Comparison of ENCODE assay signal across 8 cellular contexts in genomic region chr16:88769617-88770458, GRCh38. TPM values are rescaled to one million over a fixed set of nuclear protein-coding genes. Genes with fewer than 3 reads are reported as not detected.
DNase-seq lines count a peak whose midpoint lies in the region; ATAC-seq, FAIRE-seq and TF ChIP-seq lines count a peak whose summit lies in the region.

No MANE protein-coding gene starts in this region.

- peak overlapping the region; percentile 56 for H3K4me3 Mint-ChIP-seq in Calu3 (ENCODE audit: low read depth, unreplicated experiment)

- H3K27ac Mint-ChIP-seq in Calu3 (ENCODE audit: unreplicated experiment) = peak overlapping the region; percentile 50

- H3K9ac ChIP-seq in kidney (ENCODE audit: low read length in 2 of 2) = peak overlapping the region; percentile 32 to 65

- H3K9me3 Mint-ChIP-seq in Calu3 (ENCODE audit: low read depth, unreplicated experiment) = no peaks in the 10 kb centered on the region

- DNase-seq in Calu3 (no peak), HEK293T (ENCODE audit: extremely low spot score) (peak; percentile 83), kidney (no peak), ureter (ENCODE audit: low spot score) (peak; percentile 67), COLO829 (ENCODE audit: low spot score) (no peak)
- peak; percentile 28 to 41 for DNase-seq in activated CD4-positive, alpha-beta T cell treated with anti-CD3 and anti-CD28 coated beads, Interleukin-2, amount 50 U/mL, for 48 hours

- no peak for FAIRE-seq in kidney (lab: Jason Lieb, UNC)

- no peaks in the 10 kb centered on the region for H3K9me3 ChIP-seq in kidney (ENCODE audit: control insufficient read depth in 1 of 2, low read length in 2 of 2)

- POLR2A ChIA-PET in HEK293T (lab: Yijun Ruan, JAX) = interaction anchor here (0.9 to 4.4 kb wide), 5 partner anchors 13 to 41 kb away, joined by 3 to 30 read pairs (median 3); no protein-coding TSS in a partner anchor

- peaks cover 71% of the 10 kb centered on the region for H3K4me1 Mint-ChIP-seq in Calu3 (ENCODE audit: low read depth, unreplicated experiment)

- peak overlapping the region; percentile 92 to 95 for H3K27ac ChIP-seq in kidney (ENCODE audit: low read depth in 2 of 2, low read length in 2 of 2)

- no peak for ATAC-seq in GM21423 (IDR thresholded peaks at IDR 0.05; ENCODE audit: unreplicated experiment)
- no peak for ATAC-seq in GM21390 (IDR thresholded peaks at IDR 0.05; ENCODE audit: unreplicated experiment)

- peaks cover 25 to 65% of the 10 kb centered on the region in 2 donors for H3K4me1 ChIP-seq in kidney (ENCODE audit: control insufficient read depth in 1 of 2, insufficient read depth in 1 of 2, low read depth in 1 of 2, low read length in 2 of 2)

- no TSS peak for BruUV-seq in Calu3 (replicated peaks; lab: Mats Ljungman, UMichigan)

- intact Hi-C loops in Calu3 (cut with micrococcal nuclease; ENCODE audit: unreplicated experiment) (no loop called here), kidney (cut with DNase I) (no loop called here)

- H3K36me3 ChIP-seq in kidney (ENCODE audit: control insufficient read depth in 1 of 2, insufficient read depth in 2 of 2, low read length in 2 of 2) = no peaks in the 10 kb centered on the region

- H3K36me3 Mint-ChIP-seq in Calu3 (ENCODE audit: insufficient read depth, unreplicated experiment) = peaks cover 53% of the 10 kb centered on the region

- H3K4me3 ChIP-seq in kidney (ENCODE audit: low read length in 2 of 2) = peak overlapping the region in 1 of 2 donors; percentile 46

- TF ChIP-seq CTCF in Calu3 (IDR thresholded peaks at IDR 0.05; ENCODE audit: unreplicated experiment) = no peak
- no peak for TF ChIP-seq CTCF in kidney (IDR thresholded peaks at IDR 0.05; ENCODE audit: borderline replicate concordance, extremely low read depth, insufficient read depth)

- H3K27me3 Mint-ChIP-seq in Calu3 (ENCODE audit: unreplicated experiment) = no peaks in the 10 kb centered on the region

- CTCF ChIA-PET in Calu3 (lab: Charles Lee) = interaction anchor here (0.5 to 1.5 kb wide), 6 partner anchors 9 to 331 kb away, joined by 3 to 10 read pairs (median 5); no protein-coding TSS in a partner anchor
- CTCF ChIA-PET in HEK293T (lab: Yijun Ruan, JAX) = interaction anchor here (2.1 kb wide), 1 partner anchor 32 kb away, joined by 10 read pairs; no protein-coding TSS in a partner anchor

TF ChIP-seq in HEK293T, 16 proteins besides CTCF, POLR2A, EP300 and RAD21:
- TF ChIP-seq FOXK2 (IDR thresholded peaks at IDR 0.05) = no peak
- no peak for TF ChIP-seq LEF1 (IDR thresholded peaks at IDR 0.05; ENCODE audit: borderline replicate concordance)
- TF ChIP-seq L3MBTL2 (conservative IDR thresholded peaks at IDR 0.05) = no peak
- TF ChIP-seq FOXA1 (IDR thresholded peaks at IDR 0.05) = no peak
- TF ChIP-seq, protein P1, sequence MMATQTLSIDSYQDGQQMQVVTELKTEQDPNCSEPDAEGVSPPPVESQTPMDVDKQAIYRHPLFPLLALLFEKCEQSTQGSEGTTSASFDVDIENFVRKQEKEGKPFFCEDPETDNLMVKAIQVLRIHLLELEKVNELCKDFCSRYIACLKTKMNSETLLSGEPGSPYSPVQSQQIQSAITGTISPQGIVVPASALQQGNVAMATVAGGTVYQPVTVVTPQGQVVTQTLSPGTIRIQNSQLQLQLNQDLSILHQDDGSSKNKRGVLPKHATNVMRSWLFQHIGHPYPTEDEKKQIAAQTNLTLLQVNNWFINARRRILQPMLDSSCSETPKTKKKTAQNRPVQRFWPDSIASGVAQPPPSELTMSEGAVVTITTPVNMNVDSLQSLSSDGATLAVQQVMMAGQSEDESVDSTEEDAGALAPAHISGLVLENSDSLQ (IDR thresholded peaks at IDR 0.05) = no peak
- TF ChIP-seq HDGF (IDR thresholded peaks at IDR 0.05; ENCODE audit: borderline replicate concordance) = no peak
- no peak for TF ChIP-seq TARDBP (IDR thresholded peaks at IDR 0.05)
- no peak for TF ChIP-seq FOXM1 (IDR thresholded peaks at IDR 0.05; ENCODE audit: borderline replicate concordance)
- no peak for TF ChIP-seq NFRKB (IDR thresholded peaks at IDR 0.05)
- TF ChIP-seq ARNT (IDR thresholded peaks at IDR 0.05) = no peak
- no peak for TF ChIP-seq SUZ12 (IDR thresholded peaks at IDR 0.05)
- no peak for TF ChIP-seq BHLHE40 (IDR thresholded peaks at IDR 0.05; ENCODE audit: borderline replicate concordance)
- TF ChIP-seq SP1 (IDR thresholded peaks at IDR 0.05) = no peak
- no peak for TF ChIP-seq ELF4 (IDR thresholded peaks at IDR 0.05)
- TF ChIP-seq CTBP1 (IDR thresholded peaks at IDR 0.05; ENCODE audit: borderline replicate concordance) = no peak
- TF ChIP-seq ZNF384 (IDR thresholded peaks at IDR 0.05) = no peak
TF ChIP-seq in HEK293T: peak in this region for 0.

RNA-seq across cellular contexts. Expression of gene PIEZO1, which starts 15.2 kb away (rescaled TPM):
- total RNA-seq in Calu3 (2022) (177 and 199 TPM in 2 replicates), kidney (124 TPM), ureter (144 TPM)
- polyA plus RNA-seq in kidney (ENCODE audit: insufficient read depth, low read depth, low replicate concordance) = 103 TPM

RNA-seq across cellular contexts. Expression of gene CDT1, which starts 33.8 kb away (rescaled TPM):
- 74.8 and 82.5 TPM in 2 replicates for total RNA-seq in Calu3 (2022)
- total RNA-seq in kidney = 1.5 TPM
- 0.56 TPM for polyA plus RNA-seq in kidney (ENCODE audit: insufficient read depth, low read depth, low replicate concordance)
- 2.1 TPM for total RNA-seq in ureter

RNA-seq across cellular contexts. Expression of gene APRT, which starts 41.9 kb away (rescaled TPM):
- total RNA-seq in Calu3 (2022) (203 and 207 TPM in 2 replicates), kidney (105 TPM), ureter (152 TPM)
- polyA plus RNA-seq in kidney (ENCODE audit: insufficient read depth, low read depth, low replicate concordance) = 204 TPM

Comparison
In these comparisons a context has a peak if more than half of its experiments do, and no peak if none do; other contexts are left out.
1. DNase-seq: peak in HEK293T (single experiment), activated CD4-positive, alpha-beta T cell treated with anti-CD3 and anti-CD28 coated beads, Interleukin-2, amount 50 U/mL, for 48 hours (2 of 2) and ureter (single experiment); none in Calu3 (single experiment), kidney (single experiment) and COLO829 (single experiment).
2. RNA of gene CDT1, which starts 33.8 kb away (total RNA-seq): 74.8 to 82.5 TPM in Calu3; 2.1 TPM in ureter (single experiment) and 1.5 TPM in kidney (single experiment); every median in the first group is over 10 times any median in the second.